In the genomic region with DNA sequence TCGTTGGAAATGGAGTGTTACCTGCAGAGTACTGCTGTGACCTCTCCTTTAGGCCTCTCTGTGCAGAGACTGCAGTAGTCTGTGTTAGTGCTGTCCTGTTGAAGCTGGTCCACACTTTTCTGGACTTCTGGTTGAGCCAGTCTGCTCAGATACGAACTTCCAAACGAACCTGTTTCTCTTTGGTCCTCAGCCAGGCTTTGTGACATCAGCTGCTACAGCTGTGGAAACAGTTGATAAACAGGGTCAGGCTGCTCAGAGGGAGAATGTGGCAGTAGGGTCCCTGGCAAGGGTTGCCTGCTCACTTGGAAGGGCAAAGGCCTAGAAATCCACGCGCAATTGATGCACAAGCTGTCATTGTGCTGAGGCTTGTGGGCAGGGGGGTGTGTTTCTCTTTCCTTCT, we compare ENCODE assay signal across 19 cellular contexts.
A peak's percentile ranks its signal among the peaks of the same experiment; 100 is the strongest.
DNase-seq lines count a peak whose midpoint lies in the region; ATAC-seq, FAIRE-seq and TF ChIP-seq lines count a peak whose summit lies in the region.
"Had no signal": no experiment of that assay in that cellular context is flagged by ENCODE, and none has a peak within 500 bp of the region (broad histone marks: within the 10 kb centered on the region; RNA-seq: fewer than 3 reads in every experiment).

No MANE protein-coding gene starts in this region.

- no peak overlapping the region for H3K9ac ChIP-seq in colonic mucosa (ENCODE audit: low read depth in 2 of 2, low read length in 2 of 2)

- no peaks in the 10 kb centered on the region for H3K36me3 ChIP-seq in colonic mucosa
- H3K36me3 ChIP-seq in mucosa of descending colon (ENCODE audit: low read depth) = no peaks in the 10 kb centered on the region
- no peaks in the 10 kb centered on the region for H3K36me3 ChIP-seq in testis (ENCODE audit: low read depth, missing control alignments)
- H3K36me3 ChIP-seq: HAP-1, neutrophil, vagina had no signal

- H3K4me3 ChIP-seq in colonic mucosa (no peak overlapping the region), mucosa of descending colon (no peak overlapping the region), testis (no peak overlapping the region)
- H3K4me3 ChIP-seq: HAP-1, vagina had no signal

- TF ChIP-seq CTCF in colonic mucosa (IDR thresholded peaks at IDR 0.05) (no peak), mucosa of descending colon (IDR thresholded peaks at IDR 0.05) (no peak), testis (IDR thresholded peaks at IDR 0.05) (no peak)

- FAIRE-seq in GM12891 (lab: Jason Lieb, UNC) = no peak
- FAIRE-seq: islet of Langerhans had no signal

- TF ChIP-seq POLR2A in GM12891 (IDR thresholded peaks at IDR 0.05; ENCODE audit: low read depth, low read length) (no peak), testis (IDR thresholded peaks at IDR 0.05) (no peak)

- DNase-seq in Right ventricle myocardium superior (no peak), cardiac septum (ENCODE audit: low spot score) (no peak), colonic mucosa (peak; percentile 29), mucosa of descending colon (peak in 1 of 3 donors; percentile 13), GM12891 (ENCODE audit: insufficient read length, low spot score) (no peak), SKM-1 treated with dmso at 0.1 percent for 144 hours (lab: John Stamatoyannopoulos, UW; ENCODE audit: unreplicated experiment) (no peak), RPMI8226 (no peak), testis (no peak)
- DNase-seq: amniotic stem cell; EL; foreskin keratinocyte; MV-4-11; NCI-H510A; stimulated activated CD4-positive, alpha-beta T cell treated with anti-CD3 and anti-CD28 coated beads, Interleukin-12 subunit alpha, Interleukin-12 subunit beta, amount 100 ng/mL, for 4 hours had no signal

- H3K9me3 ChIP-seq in colonic mucosa (no peaks in the 10 kb centered on the region), mucosa of descending colon (no peaks in the 10 kb centered on the region), testis (no peaks in the 10 kb centered on the region)
- H3K9me3 ChIP-seq: HAP-1, neutrophil, vagina had no signal

- ATAC-seq in Right ventricle myocardium superior (ENCODE audit: poor library complexity) (peak; percentile 45), mucosa of descending colon (peak; percentile 34)
- ATAC-seq: foreskin keratinocyte, SK-N-SH treated with all-trans-retinoic acid at 6 μM for 48 hours had no signal

- H3K27me3 ChIP-seq in colonic mucosa (no peaks in the 10 kb centered on the region), testis (no peaks in the 10 kb centered on the region)
- H3K27me3 ChIP-seq: neutrophil, vagina had no signal

- intact Hi-C loops in Right ventricle myocardium superior (cut with DNase I) (no loop called here), cardiac septum (cut with DNase I) (no loop called here), colonic mucosa (cut with DNase I) (no loop called here), mucosa of descending colon (cut with DNase I, micrococcal nuclease) (no loop called here), testis (cut with DNase I; ENCODE audit: low total_unique reads) (no loop called here)

- 39 to 44% methylated on average over 5 of the region's 5 CpGs for WGBS in testis, 2 donors

- H3K4me1 ChIP-seq in colonic mucosa (no peaks in the 10 kb centered on the region), mucosa of descending colon (ENCODE audit: low read depth) (peaks cover 3% of the 10 kb centered on the region), testis (peaks cover 7% of the 10 kb centered on the region)
- H3K4me1 ChIP-seq: foreskin keratinocyte, HAP-1 had no signal

- H3K27ac ChIP-seq in colonic mucosa (no peak overlapping the region), testis (no peak overlapping the region)
- H3K27ac ChIP-seq: foreskin keratinocyte, neutrophil, vagina had no signal

TF ChIP-seq in GM12891, 5 proteins besides CTCF, POLR2A, EP300 and RAD21:
- TF ChIP-seq PAX5 (IDR thresholded peaks at IDR 0.05; ENCODE audit: insufficient read depth, low read length, severe bottlenecking) (no peak), POU2F2 (IDR thresholded peaks at IDR 0.05; ENCODE audit: low read depth, low read length) (no peak), TAF1 (IDR thresholded peaks at IDR 0.05; ENCODE audit: low read depth, low read length) (no peak), POLR2AphosphoS5 (IDR thresholded peaks at IDR 0.05; ENCODE audit: low read depth, low read length) (no peak), SPI1 (IDR thresholded peaks at IDR 0.05; ENCODE audit: low read depth, low read length) (no peak)
